In genomic region chr12:27644446-27644845, GRCh38 we compare ENCODE assay signal across 16 cellular contexts. TPM values are rescaled to one million over a fixed set of nuclear protein-coding genes. Genes with fewer than 3 reads are reported as not detected.
DNase-seq lines count a peak whose midpoint lies in the region; ATAC-seq and TF ChIP-seq lines count a peak whose summit lies in the region.
"Had no signal": no experiment of that assay in that cellular context is flagged by ENCODE, and none has a peak within 500 bp of the region (broad histone marks: within the 10 kb centered on the region; RNA-seq: fewer than 3 reads in every experiment).

No MANE protein-coding gene starts in this region.

- WGBS in prostate gland, result 56% methylated on average over 2 of the region's 2 CpGs

- no peaks in the 10 kb centered on the region for H3K27me3 ChIP-seq in prostate gland (replicated peaks; ENCODE audit: insufficient read depth)
- H3K27me3 ChIP-seq: BLaER1 treated with 17β-estradiol and CSF1 and Interleukin-3, amounts not matched to agents 10 nM and 100 nM; heart left ventricle had no signal

- H3K4me1 ChIP-seq in prostate gland (replicated peaks), result no peaks in the 10 kb centered on the region
- H3K4me1 ChIP-seq: BLaER1 treated with 17β-estradiol and CSF1 and Interleukin-3, amounts not matched to agents 10 nM and 100 nM had no signal

- H3K27ac ChIP-seq in prostate gland, result no peak overlapping the region
- H3K27ac ChIP-seq: BLaER1 treated with 17β-estradiol and CSF1 and Interleukin-3, amounts not matched to agents 10 nM and 100 nM; heart left ventricle had no signal

- H3K27me3 Mint-ChIP-seq in mesothelial cell of epicardium (ENCODE audit: low read depth), result no peaks in the 10 kb centered on the region
- H3K27me3 Mint-ChIP-seq: activated CD8-positive, alpha-beta T cell treated with anti-CD3 and anti-CD28 coated beads for 36 hours; activated T-helper 17 cell treated with anti-CD3 and anti-CD28 coated beads, Interleukin-2, amount 50 U/mL, for 72 hours; progenitor cell of endocrine pancreas had no signal

- no peaks in the 10 kb centered on the region for H3K36me3 ChIP-seq in prostate gland

- peaks cover 5% of the 10 kb centered on the region for H3K9me3 Mint-ChIP-seq in mesothelial cell of epicardium
- H3K9me3 Mint-ChIP-seq: activated CD8-positive, alpha-beta T cell treated with anti-CD3 and anti-CD28 coated beads for 36 hours; activated T-helper 17 cell treated with anti-CD3 and anti-CD28 coated beads, Interleukin-2, amount 50 U/mL, for 72 hours had no signal

- TF ChIP-seq POLR2A in prostate gland (IDR thresholded peaks at IDR 0.05), result no peak

- H3K4me3 ChIP-seq in choroid plexus epithelial cell (ENCODE audit: low read depth, low read length) (no peak overlapping the region), prostate gland (no peak overlapping the region)
- H3K4me3 ChIP-seq: BLaER1 treated with 17β-estradiol and CSF1 and Interleukin-3, amounts not matched to agents 10 nM and 100 nM; heart left ventricle had no signal

- H3K36me3 Mint-ChIP-seq in mesothelial cell of epicardium, result peaks cover 24% of the 10 kb centered on the region

- no peaks in the 10 kb centered on the region for H3K9me3 ChIP-seq in prostate gland
- H3K9me3 ChIP-seq: BLaER1 treated with 17β-estradiol and CSF1 and Interleukin-3, amounts not matched to agents 10 nM and 100 nM; heart left ventricle had no signal

- peak overlapping the region; percentile 72 for H3K27ac Mint-ChIP-seq in mesothelial cell of epicardium
- H3K27ac Mint-ChIP-seq: activated CD8-positive, alpha-beta T cell treated with anti-CD3 and anti-CD28 coated beads for 36 hours; activated T-helper 17 cell treated with anti-CD3 and anti-CD28 coated beads, Interleukin-2, amount 50 U/mL, for 72 hours; progenitor cell of endocrine pancreas had no signal

- DNase-seq in EL, result peak; percentile 18
- peak; percentile 61 for DNase-seq in NCI-H2107 treated with DMSO at 0.1 percent for 48 hours (lab: John Stamatoyannopoulos, UW; ENCODE audit: unreplicated experiment)
- peak; percentile 72 for DNase-seq in choroid plexus epithelial cell (ENCODE audit: low read depth)
- DNase-seq in mesothelial cell of epicardium (ENCODE audit: low spot score in 2 of 2, unreplicated experiment in 2 of 2), result no peak
- DNase-seq in cerebellar nuclear complex (lab: John Stamatoyannopoulos, UW), result no peak
- DNase-seq in prostate gland (ENCODE audit: low spot score), result no peak
- DNase-seq: activated CD8-positive, alpha-beta T cell treated with anti-CD3 and anti-CD28 coated beads for 36 hours; anterior cingulate cortex; heart left ventricle; kidney glomerular epithelial cell; NCI-H510A had no signal

- H3K4me1 Mint-ChIP-seq in mesothelial cell of epicardium, result peaks cover 39% of the 10 kb centered on the region
- H3K4me1 Mint-ChIP-seq: activated T-helper 17 cell treated with anti-CD3 and anti-CD28 coated beads, Interleukin-2, amount 50 U/mL, for 72 hours had no signal

- H3K4me3 Mint-ChIP-seq in mesothelial cell of epicardium, result no peak overlapping the region
- H3K4me3 Mint-ChIP-seq: activated CD8-positive, alpha-beta T cell treated with anti-CD3 and anti-CD28 coated beads for 36 hours; activated T-helper 17 cell treated with anti-CD3 and anti-CD28 coated beads, Interleukin-2, amount 50 U/mL, for 72 hours had no signal

- TF ChIP-seq CTCF in choroid plexus epithelial cell (conservative IDR thresholded peaks at IDR 0.05; ENCODE audit: low read depth, low read length) (no peak), mesothelial cell of epicardium (IDR thresholded peaks at IDR 0.05; ENCODE audit: unreplicated experiment) (no peak), prostate gland (IDR thresholded peaks at IDR 0.05) (no peak)

- intact Hi-C loops in prostate gland (cut with DNase I), result no loop called here

- ATAC-seq in HG02623 (IDR thresholded peaks at IDR 0.05; ENCODE audit: unreplicated experiment) (no peak), HG02852 (IDR thresholded peaks at IDR 0.05; ENCODE audit: unreplicated experiment) (no peak)
- ATAC-seq: activated CD8-positive, alpha-beta T cell treated with anti-CD3 and anti-CD28 coated beads for 36 hours; activated T-helper 17 cell treated with anti-CD3 and anti-CD28 coated beads, Interleukin-2, amount 50 U/mL, for 72 hours; heart left ventricle had no signal

RNA-seq across cellular contexts. Expression of gene REP15, which starts 51.8 kb away (rescaled TPM):
- total RNA-seq in mesothelial cell of epicardium, result 2.2 to 2.4 TPM (median 2.3 TPM) in 3 replicates
- 1 to 10 TPM in 1 of 2 donors, under 1 TPM in 1; 0.18 to 2.4 TPM for total RNA-seq in prostate gland
- total RNA-seq: activated CD8-positive, alpha-beta T cell treated with anti-CD3 and anti-CD28 coated beads for 36 hours had no signal

Comparison
In these comparisons a context has a peak if more than half of its experiments do, and no peak if none do; other contexts are left out.
1. DNase-seq: peak in EL (single experiment), NCI-H2107 treated with DMSO at 0.1 percent for 48 hours (single experiment) and choroid plexus epithelial cell (single experiment); none in mesothelial cell of epicardium (0 of 2), cerebellar nuclear complex (0 of 2) and prostate gland (single experiment).